23 cellular contexts compared by ENCODE assay signal in the genomic region with DNA sequence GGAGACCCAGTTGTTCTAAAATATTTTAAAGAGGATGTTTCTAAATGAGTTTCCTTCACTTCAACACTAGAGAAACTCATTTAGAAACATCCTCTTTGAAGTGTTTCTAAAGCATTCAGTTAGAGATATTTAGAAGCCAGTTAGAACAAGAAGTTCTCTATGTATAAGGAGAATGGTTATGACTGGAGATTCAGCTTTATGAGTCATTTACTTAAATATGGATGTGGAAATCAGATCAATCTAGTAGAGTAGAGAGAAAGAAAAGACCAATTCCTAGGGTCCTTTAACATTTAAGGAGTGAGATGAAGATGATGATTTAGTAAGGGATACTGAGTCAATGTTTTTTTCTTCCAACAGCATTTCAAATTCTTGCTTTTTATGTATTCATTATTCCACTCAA.
DNase-seq lines count a peak whose midpoint lies in the region; ATAC-seq, FAIRE-seq and TF ChIP-seq lines count a peak whose summit lies in the region.
"Had no signal": no experiment of that assay in that cellular context is flagged by ENCODE, and none has a peak within 500 bp of the region (broad histone marks: within the 10 kb centered on the region; RNA-seq: fewer than 3 reads in every experiment).

No MANE protein-coding gene starts in this region.

- TF ChIP-seq CTCF in bronchial epithelial cell (IDR thresholded peaks at IDR 0.05; ENCODE audit: insufficient read depth, low read length, severe bottlenecking) (no peak), fibroblast of mammary gland (conservative IDR thresholded peaks at IDR 0.05; ENCODE audit: control insufficient read depth, insufficient read depth, low read depth, low read length) (no peak)

- FAIRE-seq in bronchial epithelial cell (lab: Jason Lieb, UNC), result no peak
- FAIRE-seq: A549, D721Med, G401.6, GM12892, GM18507, GM19239 had no signal

- H3K36me3 ChIP-seq in bronchial epithelial cell (ENCODE audit: control insufficient read depth, insufficient read depth, low read length), result no peaks in the 10 kb centered on the region
- H3K36me3 ChIP-seq: BLaER1 treated with 17β-estradiol and CSF1 and Interleukin-3, amounts not matched to agents 10 nM and 100 nM had no signal

- no peaks in the 10 kb centered on the region for H3K36me3 Mint-ChIP-seq in stimulated activated memory B cell treated with anti-CD40 and anti-IgM and Interleukin-4, amounts not matched to agents 10 μg/mL and 1 μg/mL and 100 μg/mL, for 72 hours
- H3K36me3 Mint-ChIP-seq: CD8-positive, alpha-beta T cell had no signal

- peak; percentile 52 for DNase-seq in bronchial epithelial cell (ENCODE audit: low read depth)
- peak; percentile 2 for DNase-seq in fibroblast of mammary gland (ENCODE audit: low read depth)
- peak; percentile 28 for DNase-seq in middle frontal gyrus (ENCODE audit: extremely low spot score, low spot score)
- no peak for DNase-seq in T-helper 2 cell
- no peak for DNase-seq in pons (ENCODE audit: low spot score)
- DNase-seq in NCI-H2227 (lab: John Stamatoyannopoulos, UW; ENCODE audit: unreplicated experiment), result no peak
- DNase-seq: AML-193; Caco-2; Calu3; CD4-positive, alpha-beta T cell; CD8-positive, alpha-beta T cell; DMS79 treated with DMSO at 0.1 percent for 48 hours; GF-D8 had no signal

- no peak overlapping the region for H3K27ac Mint-ChIP-seq in stimulated activated memory B cell treated with anti-CD40 and anti-IgM and Interleukin-4, amounts not matched to agents 10 μg/mL and 1 μg/mL and 100 μg/mL, for 72 hours
- H3K27ac Mint-ChIP-seq: B cell; CD4-positive, alpha-beta T cell; CD8-positive, alpha-beta T cell had no signal

- H3K9me3 Mint-ChIP-seq in stimulated activated memory B cell treated with anti-CD40 and anti-IgM and Interleukin-4, amounts not matched to agents 10 μg/mL and 1 μg/mL and 100 μg/mL, for 72 hours, result no peaks in the 10 kb centered on the region
- H3K9me3 Mint-ChIP-seq: CD4-positive, alpha-beta T cell; CD8-positive, alpha-beta T cell had no signal

- no peaks in the 10 kb centered on the region for H3K27me3 ChIP-seq in bronchial epithelial cell (ENCODE audit: control insufficient read depth, insufficient read depth, low read length)
- H3K27me3 ChIP-seq: BLaER1 treated with 17β-estradiol and CSF1 and Interleukin-3, amounts not matched to agents 10 nM and 100 nM had no signal

- H3K27me3 Mint-ChIP-seq in stimulated activated memory B cell treated with anti-CD40 and anti-IgM and Interleukin-4, amounts not matched to agents 10 μg/mL and 1 μg/mL and 100 μg/mL, for 72 hours, result no peaks in the 10 kb centered on the region
- H3K27me3 Mint-ChIP-seq: B cell; CD4-positive, alpha-beta T cell had no signal

- H3K4me1 Mint-ChIP-seq in stimulated activated memory B cell treated with anti-CD40 and anti-IgM and Interleukin-4, amounts not matched to agents 10 μg/mL and 1 μg/mL and 100 μg/mL, for 72 hours, result no peaks in the 10 kb centered on the region
- H3K4me1 Mint-ChIP-seq: B cell had no signal

- H3K4me3 Mint-ChIP-seq in stimulated activated memory B cell treated with anti-CD40 and anti-IgM and Interleukin-4, amounts not matched to agents 10 μg/mL and 1 μg/mL and 100 μg/mL, for 72 hours, result no peak overlapping the region
- H3K4me3 Mint-ChIP-seq: B cell; CD4-positive, alpha-beta T cell; CD8-positive, alpha-beta T cell had no signal

- ATAC-seq in GM18868 (IDR thresholded peaks at IDR 0.05; ENCODE audit: unreplicated experiment), result peak; percentile 45
- no peak for ATAC-seq in stimulated activated memory B cell treated with anti-CD40 and anti-IgM and Interleukin-4, amounts not matched to agents 10 μg/mL and 1 μg/mL and 100 μg/mL, for 72 hours
- ATAC-seq: A549; CD8-positive, alpha-beta T cell had no signal

- H3K4me3 ChIP-seq in bronchial epithelial cell (ENCODE audit: low read depth, low read length) (no peak overlapping the region), fibroblast of mammary gland (ENCODE audit: control insufficient read depth, low read depth, low read length) (no peak overlapping the region)
- H3K4me3 ChIP-seq: A549; BLaER1 treated with 17β-estradiol and CSF1 and Interleukin-3, amounts not matched to agents 10 nM and 100 nM had no signal

Comparison
In these comparisons a context has a peak if more than half of its experiments do, and no peak if none do; other contexts are left out.
1. DNase-seq: peak in bronchial epithelial cell (single experiment), fibroblast of mammary gland (single experiment) and middle frontal gyrus (single experiment); none in T-helper 2 cell (0 of 5), pons (single experiment) and NCI-H2227 (single experiment).